In the genomic region with DNA sequence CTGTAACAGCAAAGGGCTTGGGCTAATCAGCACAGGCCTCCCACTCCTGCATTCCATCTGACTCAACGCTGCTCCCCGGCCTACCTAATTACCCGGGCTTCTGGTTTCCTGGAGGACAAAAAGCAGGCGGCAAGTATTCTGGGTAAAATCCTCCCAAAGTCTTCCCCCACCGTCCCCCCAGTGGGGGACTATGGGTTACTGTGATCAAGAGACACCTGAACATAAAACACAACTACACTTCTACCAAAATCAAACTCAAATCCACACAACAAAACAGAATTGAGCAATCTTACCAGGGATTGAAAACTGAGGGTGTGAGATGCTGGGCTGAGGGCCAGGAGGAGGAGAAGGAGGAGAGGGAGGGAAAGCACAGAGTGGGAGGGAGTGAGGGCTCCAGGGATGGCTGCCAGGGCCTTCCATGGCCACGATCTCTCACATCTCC, we compare ENCODE assay signal across 9 cellular contexts. TPM values are rescaled to one million over a fixed set of nuclear protein-coding genes. Genes with fewer than 3 reads are reported as not detected.
DNase-seq lines count a peak whose midpoint lies in the region; ATAC-seq and TF ChIP-seq lines count a peak whose summit lies in the region.
"Had no signal": no experiment of that assay in that cellular context is flagged by ENCODE, and none has a peak within 500 bp of the region (broad histone marks: within the 10 kb centered on the region; RNA-seq: fewer than 3 reads in every experiment).

No MANE protein-coding gene starts in this region.

- no peaks in the 10 kb centered on the region for H3K9me3 Mint-ChIP-seq in activated CD4-positive, alpha-beta memory T cell treated with anti-CD3 and anti-CD28 coated beads for 36 hours
- H3K9me3 Mint-ChIP-seq in activated CD4-positive, alpha-beta memory T cell treated with anti-CD3 and anti-CD28 coated beads, Interleukin-2, amount 10 ng/mL, durations not matched to agents 7 days and 5 days: no peaks in the 10 kb centered on the region

- H3K4me1 Mint-ChIP-seq in activated CD4-positive, alpha-beta memory T cell treated with anti-CD3 and anti-CD28 coated beads for 36 hours (ENCODE audit: low read depth): peaks cover 15% of the 10 kb centered on the region
- H3K4me1 Mint-ChIP-seq in activated CD4-positive, alpha-beta memory T cell treated with anti-CD3 and anti-CD28 coated beads, Interleukin-2, amount 10 ng/mL, durations not matched to agents 7 days and 5 days: peaks cover 3% of the 10 kb centered on the region

- H3K79me1 ChIP-seq in mesendoderm (ENCODE audit: low read length): peaks cover 27% of the 10 kb centered on the region

- H3K4me1 ChIP-seq in mesendoderm (ENCODE audit: control insufficient read depth, low read depth, low read length) (no peaks in the 10 kb centered on the region), upper lobe of right lung (peaks cover 11% of the 10 kb centered on the region)

- peak in 3 of 56 donors; percentile 7 to 17 (median 7) for TF ChIP-seq CTCF in dorsolateral prefrontal cortex (IDR thresholded peaks at IDR 0.05 in 54 of 56, conservative IDR thresholded peaks at IDR 0.05 in 2 of 56; ENCODE audit: low read depth in 1 of 56, partially characterized antibody in 56 of 56)
- TF ChIP-seq CTCF in upper lobe of right lung (IDR thresholded peaks at IDR 0.05): no peak

- POLR2A ChIA-PET in activated CD4-positive, alpha-beta memory T cell treated with anti-CD3 and anti-CD28 coated beads for 36 hours (lab: Charles Lee): interaction anchor here (1.1 kb wide), 1 partner anchor 14 kb away, joined by 3 read pairs; no protein-coding TSS in a partner anchor
- POLR2A ChIA-PET in activated CD4-positive, alpha-beta memory T cell treated with anti-CD3 and anti-CD28 coated beads, Interleukin-2, amount 10 ng/mL, durations not matched to agents 7 days and 5 days (lab: Charles Lee): no interaction called here

- peak overlapping the region; percentile 64 for H3K56ac ChIP-seq in mesendoderm (ENCODE audit: low read length)

- no peak overlapping the region for H3K4me3 Mint-ChIP-seq in activated CD4-positive, alpha-beta memory T cell treated with anti-CD3 and anti-CD28 coated beads for 36 hours
- H3K4me3 Mint-ChIP-seq in activated CD4-positive, alpha-beta memory T cell treated with anti-CD3 and anti-CD28 coated beads, Interleukin-2, amount 10 ng/mL, durations not matched to agents 7 days and 5 days: no peak overlapping the region

- peak overlapping the region; percentile 13 for H3K9ac ChIP-seq in mesendoderm (ENCODE audit: low read length)

- no peak overlapping the region for H3K18ac ChIP-seq in mesendoderm (ENCODE audit: low read length)

- H3K27me3 Mint-ChIP-seq in activated CD4-positive, alpha-beta memory T cell treated with anti-CD3 and anti-CD28 coated beads for 36 hours: no peaks in the 10 kb centered on the region
- H3K27me3 Mint-ChIP-seq in activated CD4-positive, alpha-beta memory T cell treated with anti-CD3 and anti-CD28 coated beads, Interleukin-2, amount 10 ng/mL, durations not matched to agents 7 days and 5 days: no peaks in the 10 kb centered on the region

- H3K4ac ChIP-seq in mesendoderm (ENCODE audit: low read depth, low read length): no peak overlapping the region

- H4K8ac ChIP-seq in mesendoderm (ENCODE audit: low read depth, low read length): no peak overlapping the region

- WGBS in mesendoderm (ENCODE audit: extremely low coverage, insufficient coverage, low lambda C conversion rate): no CpG with 5 or more reads among the region's 6 CpGs

- no peaks in the 10 kb centered on the region for H3K9me3 ChIP-seq in upper lobe of right lung

- no peak for DNase-seq in activated CD4-positive, alpha-beta memory T cell treated with anti-CD3 and anti-CD28 coated beads for 36 hours
- no peak for DNase-seq in activated CD4-positive, alpha-beta memory T cell treated with anti-CD3 and anti-CD28 coated beads, Interleukin-2, amount 10 ng/mL, durations not matched to agents 7 days and 5 days
- DNase-seq in dorsolateral prefrontal cortex: peak; percentile 43 to 82 (median 74)
- DNase-seq in mesendoderm: peak; percentile 67
- DNase-seq in upper lobe of right lung: peak; percentile 80
- DNase-seq in COR-L47 (lab: John Stamatoyannopoulos, UW): no peak
- no peak for DNase-seq in NCI-H146 (lab: John Stamatoyannopoulos, UW)
- DNase-seq in activated T-cell treated with anti-CD3 and anti-CD28 coated beads, Interleukin-2, amount 50 U/mL, for 1 hour: no peak

- CTCF ChIA-PET in activated CD4-positive, alpha-beta memory T cell treated with anti-CD3 and anti-CD28 coated beads for 36 hours (lab: Charles Lee): no interaction called here
- CTCF ChIA-PET in activated CD4-positive, alpha-beta memory T cell treated with anti-CD3 and anti-CD28 coated beads, Interleukin-2, amount 10 ng/mL, durations not matched to agents 7 days and 5 days (lab: Charles Lee): interaction anchor here (2.1 kb wide), 1 partner anchor 8 kb away, joined by 10 read pairs; a partner anchor contains a TSS

- intact Hi-C loops in activated CD4-positive, alpha-beta memory T cell treated with anti-CD3 and anti-CD28 coated beads for 36 hours (cut with micrococcal nuclease): no loop called here
- intact Hi-C loops in dorsolateral prefrontal cortex (cut with DNase I): no loop called here
- intact Hi-C loops in upper lobe of right lung (cut with DNase I): no loop called here

- peaks cover 38% of the 10 kb centered on the region for H3K36me3 Mint-ChIP-seq in activated CD4-positive, alpha-beta memory T cell treated with anti-CD3 and anti-CD28 coated beads for 36 hours
- peaks cover 52% of the 10 kb centered on the region for H3K36me3 Mint-ChIP-seq in activated CD4-positive, alpha-beta memory T cell treated with anti-CD3 and anti-CD28 coated beads, Interleukin-2, amount 10 ng/mL, durations not matched to agents 7 days and 5 days (ENCODE audit: low read depth)

- no peak overlapping the region for H3K4me2 ChIP-seq in mesendoderm (ENCODE audit: low read length)

- H3K79me2 ChIP-seq in mesendoderm (ENCODE audit: control insufficient read depth, insufficient read depth, low read length): peaks cover 42% of the 10 kb centered on the region

- H2AK5ac ChIP-seq in mesendoderm (ENCODE audit: low read length): no peak overlapping the region

- no peak overlapping the region for H2BK120ac ChIP-seq in mesendoderm (ENCODE audit: low read depth, low read length)

- peak; percentile 86 for ATAC-seq in upper lobe of right lung

- peaks cover 22% of the 10 kb centered on the region for H3K36me3 ChIP-seq in mesendoderm (ENCODE audit: control insufficient read depth, insufficient read depth, low read length)
- peaks cover 77% of the 10 kb centered on the region for H3K36me3 ChIP-seq in upper lobe of right lung

- no peak overlapping the region for H3K23ac ChIP-seq in mesendoderm (ENCODE audit: low read length)

- no peaks in the 10 kb centered on the region for H3K27me3 ChIP-seq in dorsolateral prefrontal cortex
- no peaks in the 10 kb centered on the region for H3K27me3 ChIP-seq in mesendoderm (ENCODE audit: insufficient read depth, low read length, poor library complexity)
- H3K27me3 ChIP-seq in upper lobe of right lung: no peaks in the 10 kb centered on the region

- H3K27ac ChIP-seq in dorsolateral prefrontal cortex (peak overlapping the region; percentile 73 to 97 (median 93)), mesendoderm (ENCODE audit: low read depth, low read length) (peak overlapping the region; percentile 45), upper lobe of right lung (peak overlapping the region; percentile 81)
- H3K27ac ChIP-seq: C4-2B had no signal

- H3K4me3 ChIP-seq in dorsolateral prefrontal cortex: peak overlapping the region; percentile 10 to 68 (median 47)
- no peak overlapping the region for H3K4me3 ChIP-seq in mesendoderm (ENCODE audit: low read length)
- peak overlapping the region; percentile 35 for H3K4me3 ChIP-seq in upper lobe of right lung

- no peak overlapping the region for H2BK15ac ChIP-seq in mesendoderm (replicated peaks; ENCODE audit: low read depth)

- H2BK5ac ChIP-seq in mesendoderm (ENCODE audit: low read length): no peak overlapping the region

- peak overlapping the region; percentile 47 for H3K27ac Mint-ChIP-seq in activated CD4-positive, alpha-beta memory T cell treated with anti-CD3 and anti-CD28 coated beads for 36 hours
- H3K27ac Mint-ChIP-seq in activated CD4-positive, alpha-beta memory T cell treated with anti-CD3 and anti-CD28 coated beads, Interleukin-2, amount 10 ng/mL, durations not matched to agents 7 days and 5 days: no peak overlapping the region

- no peak overlapping the region for H4K5ac ChIP-seq in mesendoderm (ENCODE audit: low read length)

RNA-seq across cellular contexts. Expression of a gene that starts 8.9 kb away (rescaled TPM):
- total RNA-seq in activated CD4-positive, alpha-beta memory T cell treated with anti-CD3 and anti-CD28 coated beads for 36 hours: 10 to 100 TPM; 36.5 to 38.5 TPM
- total RNA-seq in activated CD4-positive, alpha-beta memory T cell treated with anti-CD3 and anti-CD28 coated beads, Interleukin-2, amount 10 ng/mL, durations not matched to agents 7 days and 5 days: 10 to 100 TPM; 33.4 to 37.2 TPM
- 100 to 1,000 TPM in 69 of 120 experiments, 10 to 100 TPM in 51; 66.3 to 147 (median 103) TPM for total RNA-seq in dorsolateral prefrontal cortex
- polyA plus RNA-seq in mesendoderm (2013, experiment 1 of 2): 18.1 TPM
- polyA plus RNA-seq in mesendoderm (2013, experiment 2 of 2): 18.7 TPM
- total RNA-seq in upper lobe of right lung: 18.3 TPM

RNA-seq across cellular contexts. Expression of a gene that starts 22.4 kb away (rescaled TPM):
- total RNA-seq in activated CD4-positive, alpha-beta memory T cell treated with anti-CD3 and anti-CD28 coated beads for 36 hours: 10 to 100 TPM; 41.6 to 43.4 TPM
- total RNA-seq in activated CD4-positive, alpha-beta memory T cell treated with anti-CD3 and anti-CD28 coated beads, Interleukin-2, amount 10 ng/mL, durations not matched to agents 7 days and 5 days: 10 to 100 TPM; 52.7 to 57.8 TPM
- total RNA-seq in dorsolateral prefrontal cortex (100 to 1,000 TPM in 31 of 120 experiments, 10 to 100 TPM in 89; 63.9 to 128 (median 92.9) TPM), upper lobe of right lung (44.2 TPM)
- 87.2 TPM for polyA plus RNA-seq in mesendoderm (2013, experiment 1 of 2)
- 87.0 TPM for polyA plus RNA-seq in mesendoderm (2013, experiment 2 of 2)

RNA-seq across cellular contexts. Expression of a gene that starts 31.9 kb away (rescaled TPM):
- 1 to 10 TPM; 6.9 to 7.5 TPM for total RNA-seq in activated CD4-positive, alpha-beta memory T cell treated with anti-CD3 and anti-CD28 coated beads for 36 hours
- total RNA-seq in activated CD4-positive, alpha-beta memory T cell treated with anti-CD3 and anti-CD28 coated beads, Interleukin-2, amount 10 ng/mL, durations not matched to agents 7 days and 5 days: 1 to 10 TPM; 7.2 to 8.0 TPM
- total RNA-seq in dorsolateral prefrontal cortex: 10 to 100 TPM; 21.5 to 68.6 (median 39.9) TPM
- 3.4 TPM for polyA plus RNA-seq in mesendoderm (2013, experiment 1 of 2)
- 3.5 TPM for polyA plus RNA-seq in mesendoderm (2013, experiment 2 of 2)
- 1.2 TPM for total RNA-seq in upper lobe of right lung

RNA-seq across cellular contexts. Expression of a gene that starts 59.4 kb away (rescaled TPM):
- 10 to 100 TPM; 47.7 to 52.4 TPM for total RNA-seq in activated CD4-positive, alpha-beta memory T cell treated with anti-CD3 and anti-CD28 coated beads for 36 hours
- total RNA-seq in activated CD4-positive, alpha-beta memory T cell treated with anti-CD3 and anti-CD28 coated beads, Interleukin-2, amount 10 ng/mL, durations not matched to agents 7 days and 5 days: 10 to 100 TPM; 55.4 to 56.0 TPM
- total RNA-seq in dorsolateral prefrontal cortex (10 to 100 TPM in 97 of 120 experiments, 1 to 10 TPM in 23; 5.6 to 28.6 (median 13.1) TPM), upper lobe of right lung (19.9 TPM)
- 17.6 TPM for polyA plus RNA-seq in mesendoderm (2013, experiment 1 of 2)
- 18.6 TPM for polyA plus RNA-seq in mesendoderm (2013, experiment 2 of 2)

Comparison
In these comparisons a context has a peak if more than half of its experiments do, and no peak if none do; other contexts are left out.
1. DNase-seq: peak in dorsolateral prefrontal cortex (10 of 10), mesendoderm (single experiment) and upper lobe of right lung (single experiment); none in activated CD4-positive, alpha-beta memory T cell treated with anti-CD3 and anti-CD28 coated beads for 36 hours (single experiment), activated CD4-positive, alpha-beta memory T cell treated with anti-CD3 and anti-CD28 coated beads, Interleukin-2, amount 10 ng/mL, durations not matched to agents 7 days and 5 days (single experiment), COR-L47 (single experiment), NCI-H146 (single experiment) and activated T-cell treated with anti-CD3 and anti-CD28 coated beads, Interleukin-2, amount 50 U/mL, for 1 hour (single experiment).
2. Peak in every context shown above with its lines, with median percentiles within 50 percentile points of each other: H3K27ac ChIP-seq.